8 cellular contexts compared by ENCODE assay signal in the genomic region with DNA sequence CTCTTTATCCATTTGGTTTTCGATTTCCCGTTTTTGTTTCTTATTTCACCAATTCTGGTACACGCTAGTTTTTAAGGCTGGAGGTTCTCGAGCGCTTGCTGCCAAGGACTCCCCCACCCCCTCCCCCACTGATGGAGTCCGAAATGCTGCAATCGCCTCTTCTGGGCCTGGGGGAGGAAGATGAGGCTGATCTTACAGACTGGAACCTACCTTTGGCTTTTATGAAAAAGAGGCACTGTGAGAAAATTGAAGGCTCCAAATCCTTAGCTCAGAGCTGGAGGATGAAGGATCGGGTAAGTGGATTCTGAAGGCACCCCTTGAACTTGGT. TPM values are rescaled to one million over a fixed set of nuclear protein-coding genes. Genes with fewer than 3 reads are reported as not detected.
A peak's percentile ranks its signal among the peaks of the same experiment; 100 is the strongest.
DNase-seq lines count a peak whose midpoint lies in the region; ATAC-seq and TF ChIP-seq lines count a peak whose summit lies in the region.

No MANE protein-coding gene starts in this region.

- intact Hi-C loops in cardiac septum (cut with DNase I) = loop anchor here (2.0 kb wide), 1 partner anchor 91 kb away; no protein-coding TSS in a partner anchor
- intact Hi-C loops in right lobe of liver (cut with DNase I) = no loop called here

- peak in 1 of 2 donors; percentile 27 for DNase-seq in cardiac muscle cell (ENCODE audit: low read depth in 1 of 2, low spot score in 1 of 2)
- no peak for DNase-seq in cardiac septum (ENCODE audit: low spot score)
- peak; percentile 38 for DNase-seq in adipocyte (ENCODE audit: low read depth)
- no peak for DNase-seq in right lobe of liver
- DNase-seq in upper lobe of left lung = no peak
- DNase-seq in SHP77 (lab: John Stamatoyannopoulos, UW) = no peak
- DNase-seq in dedifferentiated amniotic fluid mesenchymal stem cell (ENCODE audit: extremely low spot score) = no peak

- H3K36me3 ChIP-seq in cardiac muscle cell (no peaks in the 10 kb centered on the region), adipocyte (ENCODE audit: control insufficient read depth, insufficient read depth, low read length, severe bottlenecking) (no peaks in the 10 kb centered on the region), right lobe of liver (no peaks in the 10 kb centered on the region), upper lobe of left lung (peaks cover 0 to 2% (median 0%) of the 10 kb centered on the region in 4 donors)

- TF ChIP-seq POLR2A in right lobe of liver (IDR thresholded peaks at IDR 0.05) = no peak
- no peak for TF ChIP-seq POLR2A in upper lobe of left lung (IDR thresholded peaks at IDR 0.05)

- H3K27ac ChIP-seq in cardiac muscle cell = peak overlapping the region; percentile 92
- H3K27ac ChIP-seq in right lobe of liver = no peak overlapping the region
- peak overlapping the region in 1 of 4 donors; percentile 87 for H3K27ac ChIP-seq in upper lobe of left lung

- H3K27me3 ChIP-seq in cardiac muscle cell = no peaks in the 10 kb centered on the region
- H3K27me3 ChIP-seq in adipocyte (replicated peaks; ENCODE audit: control insufficient read depth, insufficient read depth, low read length) = peaks cover 9% of the 10 kb centered on the region
- H3K27me3 ChIP-seq in right lobe of liver = no peaks in the 10 kb centered on the region
- H3K27me3 ChIP-seq in upper lobe of left lung = no peaks in the 10 kb centered on the region

- TF ChIP-seq EP300 in upper lobe of left lung (IDR thresholded peaks at IDR 0.05) = no peak

- TF ChIP-seq CTCF in cardiac muscle cell (IDR thresholded peaks at IDR 0.05; ENCODE audit: low read depth, low read length) (no peak), right lobe of liver (IDR thresholded peaks at IDR 0.05) (no peak), upper lobe of left lung (IDR thresholded peaks at IDR 0.05) (no peak)

- ATAC-seq in right lobe of liver = no peak
- no peak for ATAC-seq in upper lobe of left lung (ENCODE audit: low FRiP score in 2 of 2)
- no peak for ATAC-seq in GM21526 (IDR thresholded peaks at IDR 0.05; ENCODE audit: low FRiP score, unreplicated experiment)

- peak overlapping the region; percentile 86 for H3K4me3 ChIP-seq in cardiac muscle cell
- H3K4me3 ChIP-seq in adipocyte (ENCODE audit: low read length) = peak overlapping the region; percentile 95
- peak overlapping the region; percentile 97 to 98 (median 98) for H3K4me3 ChIP-seq in right lobe of liver
- H3K4me3 ChIP-seq in upper lobe of left lung = peak overlapping the region; percentile 91 to 98 (median 96)

- H3K9me3 ChIP-seq in cardiac muscle cell (ENCODE audit: low read depth) (no peaks in the 10 kb centered on the region), adipocyte (ENCODE audit: control insufficient read depth, low read length) (no peaks in the 10 kb centered on the region), right lobe of liver (no peaks in the 10 kb centered on the region), upper lobe of left lung (no peaks in the 10 kb centered on the region)

- H3K9ac ChIP-seq in adipocyte (ENCODE audit: low read length) = peak overlapping the region; percentile 97

- WGBS in right lobe of liver (ENCODE audit: insufficient coverage, low coverage, low lambda C conversion rate, missing lambda C conversion rate) = 1% methylated on average over 8 of the region's 8 CpGs
- WGBS in upper lobe of left lung, 2 donors = 8 to 10% methylated on average over 8 of the region's 8 CpGs

- H3K4me1 ChIP-seq in cardiac muscle cell (ENCODE audit: low read depth) (peaks cover 14% of the 10 kb centered on the region), adipocyte (ENCODE audit: control insufficient read depth, insufficient read depth, low read length) (peaks cover 22% of the 10 kb centered on the region), right lobe of liver (peaks cover 0 to 22% (median 4%) of the 10 kb centered on the region in 4 donors), upper lobe of left lung (peaks cover 14 to 24% (median 21%) of the 10 kb centered on the region in 4 donors)

RNA-seq across cellular contexts. Expression of gene RPTOR, which starts 0.8 kb away (rescaled TPM):
- total RNA-seq in cardiac muscle cell = 24.9 and 37.9 TPM in 2 replicates
- 12.5 and 13.2 TPM in 2 replicates for polyA plus RNA-seq in cardiac muscle cell
- total RNA-seq in cardiac septum = 32.3 TPM
- 10 to 100 TPM; 13.1 to 24.0 (median 15.5) TPM for total RNA-seq in right lobe of liver
- total RNA-seq in upper lobe of left lung = 100 to 1,000 TPM in 1 of 6 donors, 10 to 100 TPM in 5; 26.8 to 109 (median 36.8) TPM
